Comparison of ENCODE assay signal across 17 cellular contexts in genomic region chr4:86401826-86402225, GRCh38.
"Had no signal": no experiment of that assay in that cellular context is flagged by ENCODE, and none has a peak within 500 bp of the region (broad histone marks: within the 10 kb centered on the region; RNA-seq: fewer than 3 reads in every experiment).

No MANE protein-coding gene starts in this region.

- DNase-seq: colonic mucosa; dermis blood vessel endothelial cell; esophagus squamous epithelium; heart left ventricle; hypothalamus; kidney glomerular epithelial cell; mesendoderm; naive B cell; nephron progenitor cell; posterior cingulate gyrus; stimulated activated CD4-positive, alpha-beta T cell treated with anti-CD3 and anti-CD28 coated beads, Interleukin-12 subunit alpha, Interleukin-12 subunit beta, amount 100 ng/mL, for 4 hours; stimulated activated naive CD4-positive, alpha-beta T cell; trophoblast cell had no signal

- H3K27ac Mint-ChIP-seq: naive B cell, nephron progenitor cell had no signal

- H3K9me3 Mint-ChIP-seq: nephron progenitor cell had no signal

- H3K4me3 Mint-ChIP-seq: naive B cell, nephron progenitor cell had no signal

- FAIRE-seq: frontal cortex, islet of Langerhans had no signal

- H3K36me3 Mint-ChIP-seq: naive B cell had no signal

- H3K9me3 ChIP-seq: colonic mucosa, esophagus squamous epithelium, heart left ventricle had no signal

- H3K27ac ChIP-seq: colonic mucosa, esophagus squamous epithelium, heart left ventricle, skin epidermis had no signal

- ATAC-seq: heart left ventricle, sciatic nerve had no signal

- H3K36me3 ChIP-seq: colonic mucosa, esophagus squamous epithelium, heart left ventricle had no signal

- H3K27me3 ChIP-seq: colonic mucosa, esophagus squamous epithelium, heart left ventricle had no signal

- H3K4me1 Mint-ChIP-seq: naive B cell had no signal

- H3K4me1 ChIP-seq: colonic mucosa, esophagus squamous epithelium, heart left ventricle had no signal

- H3K4me3 ChIP-seq: colonic mucosa, esophagus squamous epithelium, heart left ventricle, skin epidermis had no signal
